Comparison of ENCODE assay signal across 16 cellular contexts in the genomic region with DNA sequence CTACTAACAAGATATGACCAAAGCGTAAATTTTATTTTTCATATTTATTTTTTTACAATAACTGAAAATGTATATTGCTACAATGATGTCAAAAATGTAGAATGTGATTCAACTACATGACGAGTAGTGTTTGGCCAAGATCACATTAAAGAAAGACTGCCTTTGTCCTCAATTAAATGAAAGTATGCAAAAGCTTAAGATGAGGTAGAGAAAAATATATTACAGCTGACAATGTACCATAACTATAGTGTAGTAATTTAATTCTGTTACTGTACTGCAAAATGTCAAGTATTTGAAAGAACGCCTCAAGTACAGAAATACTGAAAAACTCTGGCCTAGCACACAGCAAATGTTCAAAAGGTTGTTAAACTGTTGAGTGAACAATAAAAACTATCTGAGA. TPM values are rescaled to one million over a fixed set of nuclear protein-coding genes. Genes with fewer than 3 reads are reported as not detected.
DNase-seq lines count a peak whose midpoint lies in the region; TF ChIP-seq lines count a peak whose summit lies in the region.
"Had no signal": no experiment of that assay in that cellular context is flagged by ENCODE, and none has a peak within 500 bp of the region (broad histone marks: within the 10 kb centered on the region; RNA-seq: fewer than 3 reads in every experiment).

No MANE protein-coding gene starts in this region.

- no peaks in the 10 kb centered on the region for H3K27me3 Mint-ChIP-seq in nephron (ENCODE audit: low read depth)
- H3K27me3 Mint-ChIP-seq: B cell had no signal

- H3F3A ChIP-seq in GM23248 (ENCODE audit: insufficient read depth), result peaks cover 63% of the 10 kb centered on the region

- peak overlapping the region; percentile 93 for H3K4me2 ChIP-seq in GM23248 (ENCODE audit: unreplicated experiment)

- intact Hi-C loops in thyroid gland (cut with DNase I) (no loop called here), dorsolateral prefrontal cortex (cut with DNase I) (no loop called here)

- H3K27me3 ChIP-seq in GM23248 (replicated peaks; ENCODE audit: insufficient read depth) (no peaks in the 10 kb centered on the region), thyroid gland (no peaks in the 10 kb centered on the region), dorsolateral prefrontal cortex (no peaks in the 10 kb centered on the region)

- H3K9me3 Mint-ChIP-seq in nephron, result no peaks in the 10 kb centered on the region
- H3K9me3 Mint-ChIP-seq: CD4-positive, alpha-beta T cell had no signal

- H3K27ac Mint-ChIP-seq in nephron, result peak overlapping the region; percentile 63 to 94 (median 89)
- H3K27ac Mint-ChIP-seq: B cell; CD4-positive, alpha-beta T cell had no signal

- peaks cover 48% of the 10 kb centered on the region for H3K4me1 ChIP-seq in GM23248 (ENCODE audit: insufficient read depth)
- peaks cover 49 to 64% of the 10 kb centered on the region in 2 donors for H3K4me1 ChIP-seq in thyroid gland

- peaks cover 94% of the 10 kb centered on the region for H3K79me2 ChIP-seq in GM23248 (ENCODE audit: insufficient read depth)

- H3K4me1 Mint-ChIP-seq in nephron, result peaks cover 68% of the 10 kb centered on the region

- H3K27ac ChIP-seq in GM23248 (0 out of 2 replicates have a peak overlapping the region, but pooled peaks have one; percentile 95), coronary artery (peak overlapping the region; percentile 83 to 88), thyroid gland (peak overlapping the region in 2 of 3 donors; percentile 37 to 51), dorsolateral prefrontal cortex (peak overlapping the region in 4 of 59 donors; percentile 29 to 50 (median 49))

- in situ Hi-C loops in GM23248 (cut with MboI), result no loop called here

- peak overlapping the region in 1 of 3 experiments; percentile 24 for H3K4me3 Mint-ChIP-seq in nephron
- H3K4me3 Mint-ChIP-seq: B cell; CD4-positive, alpha-beta T cell had no signal

- no peak for TF ChIP-seq CTCF in coronary artery (IDR thresholded peaks at IDR 0.05)
- no peak for TF ChIP-seq CTCF in nephron (IDR thresholded peaks at IDR 0.05; ENCODE audit: unreplicated experiment in 3 of 3)
- TF ChIP-seq CTCF in thyroid gland (IDR thresholded peaks at IDR 0.05), result no peak
- no peak for TF ChIP-seq CTCF in dorsolateral prefrontal cortex (IDR thresholded peaks at IDR 0.05 in 54 of 56, conservative IDR thresholded peaks at IDR 0.05 in 2 of 56; ENCODE audit: low read depth in 1 of 56, partially characterized antibody in 56 of 56)

- H3K4me3 ChIP-seq in GM23248 (no peak overlapping the region), coronary artery (no peak overlapping the region), thyroid gland (replicated peaks in 1 of 3) (no peak overlapping the region), dorsolateral prefrontal cortex (no peak overlapping the region)

- H4K20me1 ChIP-seq in GM23248 (ENCODE audit: insufficient read depth), result no peaks in the 10 kb centered on the region

- no peak overlapping the region for H3K9ac ChIP-seq in GM23248

- H2AFZ ChIP-seq in GM23248, result no peak overlapping the region

- DNase-seq in GM23248 (no peak), coronary artery (ENCODE audit: low spot score) (no peak), thyroid gland (no peak), dorsolateral prefrontal cortex (no peak), NCI-H1436 treated with DMSO at 0.1 percent for 48 hours (lab: John Stamatoyannopoulos, UW) (no peak), SIG-M5 (lab: John Stamatoyannopoulos, UW) (no peak)
- DNase-seq: Calu3; CD4-positive, alpha-beta T cell; DND-41; GDM1; GOT3; NCI-H1048; NCI-H345; NCI-H69 had no signal

- H3K36me3 ChIP-seq in GM23248 (ENCODE audit: low read depth), result no peaks in the 10 kb centered on the region
- H3K36me3 ChIP-seq in thyroid gland, result no peaks in the 10 kb centered on the region

- no peak for TF ChIP-seq POLR2A in thyroid gland (IDR thresholded peaks at IDR 0.05)

- no peaks in the 10 kb centered on the region for H3K36me3 Mint-ChIP-seq in nephron (ENCODE audit: low read depth)

- no peaks in the 10 kb centered on the region for H3K9me2 ChIP-seq in GM23248 (ENCODE audit: insufficient read depth)

- 97 to 99% methylated on average over 3 of the region's 3 CpGs for WGBS in GM23248 (ENCODE audit: low coverage in 1 of 2, low lambda C conversion rate in 2 of 2, missing lambda C conversion rate in 2 of 2), 2 experiments
- WGBS in thyroid gland, 2 donors, result 95 to 97% methylated on average over 3 of the region's 3 CpGs

- H3K9me3 ChIP-seq in GM23248 (ENCODE audit: low read depth) (no peaks in the 10 kb centered on the region), thyroid gland (no peaks in the 10 kb centered on the region)

RNA-seq across cellular contexts. Expression of a gene that starts 9.7 kb away (rescaled TPM):
- total RNA-seq in GM23248 (2014; rRNA removed; shearing (Covaris generic)), result 19.6 and 24.8 TPM in 2 replicates
- polyA plus RNA-seq in GM23248 (2016; fragmentation: Nextera tagmentation; extraction: Ambion mirVana), result 7.0 and 7.3 TPM in 2 replicates
- 10 to 100 TPM; 28.8 to 48.1 (median 38.5) TPM for total RNA-seq in thyroid gland
- total RNA-seq in dorsolateral prefrontal cortex, result 100 to 1,000 TPM in 10 of 120 experiments, 10 to 100 TPM in 110; 36.7 to 110 (median 81.6) TPM
- total RNA-seq: CD4-positive, alpha-beta T cell had no signal
